Comparison of ENCODE assay signal across 32 cellular contexts in genomic region chr4:72797486-72797885, GRCh38.
"Had no signal": no experiment of that assay in that cellular context is flagged by ENCODE, and none has a peak within 500 bp of the region (broad histone marks: within the 10 kb centered on the region; RNA-seq: fewer than 3 reads in every experiment).

No MANE protein-coding gene starts in this region.

- DNase-seq: activated effector memory CD4-positive, alpha-beta T cell treated with anti-CD3 and anti-CD28 coated beads, Interleukin-2, amount 50 U/mL, for 16 hours; activated effector memory CD4-positive, alpha-beta T cell treated with Interleukin-2 at 50 U/mL for 16 hours; activated gamma-delta T cell; activated gamma-delta T cell treated with Interleukin-2 at 50 U/mL for 16 hours; activated naive CD4-positive, alpha-beta T cell; activated naive CD4-positive, alpha-beta T cell treated with anti-CD3 and anti-CD28 coated beads for 36 hours; activated naive CD4-positive, alpha-beta T cell treated with anti-CD3 and anti-CD28 coated beads, Interleukin-2, amount 10 ng/mL, durations not matched to agents 7 days and 5 days; activated naive CD4-positive, alpha-beta T cell treated with anti-CD3 and anti-CD28 coated beads, Interleukin-2, amount 50 U/mL, for 16 hours; activated naive CD4-positive, alpha-beta T cell treated with Interleukin-2 at 50 U/mL for 16 hours; activated naive CD8-positive, alpha-beta T cell treated with anti-CD3 and anti-CD28 coated beads for 36 hours; activated naive CD8-positive, alpha-beta T cell treated with anti-CD3 and anti-CD28 coated beads, Interleukin-2, amount 10 ng/mL, durations not matched to agents 7 days and 5 days; activated naive CD8-positive, alpha-beta T cell treated with anti-CD3 and anti-CD28 coated beads, Interleukin-2, amount 50 U/mL, for 24 hours; activated T-cell treated with anti-CD3 and anti-CD28 coated beads, Interleukin-2, amount 50 U/mL, for 1 hour; activated T-cell treated with anti-CD3 and anti-CD28 coated beads, Interleukin-2, amount 50 U/mL, for 24 hours; activated T-cell treated with anti-CD3 and anti-CD28 coated beads, Interleukin-2, amount 50 U/mL, for 4 hours; activated T-cell treated with anti-CD3 and anti-CD28 coated beads, Interleukin-2, amount 50 U/mL, for 48 hours; activated T-cell treated with anti-CD3 and anti-CD28 coated beads, Interleukin-2, amount 50 U/mL, for 72 hours; adrenal gland; amniotic stem cell; amygdala; anterior cingulate cortex; aorta; body of pancreas; brain microvascular endothelial cell; caudate nucleus; central memory CD4-positive, alpha-beta T cell; cerebellar nuclear complex had no signal

- ATAC-seq: activated naive CD4-positive, alpha-beta T cell treated with anti-CD3 and anti-CD28 coated beads, Interleukin-2, amount 50 U/mL, for 72 hours; activated naive CD8-positive, alpha-beta T cell treated with anti-CD3 and anti-CD28 coated beads, Interleukin-2, amount 50 U/mL, for 24 hours; activated T-cell treated with anti-CD3 and anti-CD28 coated beads, Interleukin-2, amount 50 U/mL, for 4 hours; activated T-cell treated with anti-CD3 and anti-CD28 coated beads, Interleukin-2, amount 50 U/mL, for 72 hours; activated T-helper 17 cell treated with anti-CD3 and anti-CD28 coated beads, Interleukin-2, amount 50 U/mL, for 72 hours; body of pancreas had no signal

- H3K4me1 ChIP-seq: adrenal gland, ascending aorta, body of pancreas, breast epithelium had no signal

- H3K4me3 ChIP-seq: adrenal gland, ascending aorta, body of pancreas, breast epithelium, cardiac muscle cell had no signal

- H3K27ac ChIP-seq: adrenal gland, ascending aorta, body of pancreas, brain microvascular endothelial cell, breast epithelium, cardiac muscle cell had no signal

- H3K9me3 ChIP-seq: adrenal gland, ascending aorta, body of pancreas, breast epithelium had no signal

- H3K36me3 ChIP-seq: adrenal gland, ascending aorta, brain microvascular endothelial cell, breast epithelium, cardiac muscle cell had no signal

- H3K27me3 ChIP-seq: adrenal gland, ascending aorta, body of pancreas, brain microvascular endothelial cell, breast epithelium, cardiac muscle cell had no signal
